In the genomic region with DNA sequence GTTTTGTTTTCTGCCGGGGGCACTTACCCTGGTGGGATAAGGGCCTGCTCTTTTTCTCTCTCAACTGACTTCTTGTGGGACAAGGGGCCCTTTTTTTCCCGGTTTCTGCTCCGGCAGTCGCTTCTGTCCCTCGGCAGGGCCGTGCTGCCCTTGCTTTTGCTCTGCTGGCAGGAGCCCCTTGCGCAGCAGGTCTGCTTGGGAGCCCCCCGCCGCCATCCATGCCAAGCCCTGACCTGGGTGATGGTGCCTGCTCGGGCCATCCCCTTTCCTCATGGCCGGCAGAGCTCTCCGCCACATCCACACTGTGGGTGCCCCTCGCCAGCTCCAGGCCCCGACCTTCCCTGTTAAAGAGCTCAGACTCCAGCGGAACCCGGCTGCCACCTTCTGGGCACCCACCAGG, we compare ENCODE assay signal across 16 cellular contexts.
"Had no signal": no experiment of that assay in that cellular context is flagged by ENCODE, and none has a peak within 500 bp of the region (broad histone marks: within the 10 kb centered on the region; RNA-seq: fewer than 3 reads in every experiment).

No MANE protein-coding gene starts in this region.

- DNase-seq: KBM-7, NCI-H1092, NCI-H1105 treated with DMSO at 0.1 percent for 48 hours, NCI-H1417 treated with DMSO at 0.1 percent for 48 hours, NCI-H146, NCI-H1694 treated with DMSO at 0.1 percent for 48 hours, NCI-H1930, NCI-H2081, NCI-H2227 treated with DMSO at 0.1 percent for 48 hours, NCI-H524, NCI-H526 treated with DMSO at 0.1 percent for 48 hours, NCI-H774, RPMI8226, SHP77, SK-N-SH, SW 1271 had no signal

- H3K4me2 ChIP-seq: SK-N-SH had no signal

- H3K9me3 ChIP-seq: SK-N-SH had no signal

- H3K9ac ChIP-seq: SK-N-SH had no signal
